In genomic region chr2:45781464-45781811, GRCh38 we compare ENCODE assay signal across 18 cellular contexts.
DNase-seq lines count a peak whose midpoint lies in the region; ATAC-seq, FAIRE-seq and TF ChIP-seq lines count a peak whose summit lies in the region.
"Had no signal": no experiment of that assay in that cellular context is flagged by ENCODE, and none has a peak within 500 bp of the region (broad histone marks: within the 10 kb centered on the region; RNA-seq: fewer than 3 reads in every experiment).

No MANE protein-coding gene starts in this region.

- H3K27me3 ChIP-seq in neural progenitor cell = no peaks in the 10 kb centered on the region

- H4K20me1 ChIP-seq in neural progenitor cell (ENCODE audit: low read depth) = no peaks in the 10 kb centered on the region

- no peak overlapping the region for H3K4me3 Mint-ChIP-seq in stimulated activated memory B cell treated with anti-CD40 and anti-IgM and Interleukin-4, amounts not matched to agents 10 μg/mL and 1 μg/mL and 100 μg/mL, for 72 hours
- H3K4me3 Mint-ChIP-seq in neural progenitor cell = no peak overlapping the region

- no peak for TF ChIP-seq CTCF in neural progenitor cell (IDR thresholded peaks at IDR 0.05)

- no peaks in the 10 kb centered on the region for H3F3A ChIP-seq in neural progenitor cell (ENCODE audit: low read depth)

- H3K9ac ChIP-seq in neural progenitor cell = no peak overlapping the region

- no peak overlapping the region for H3K27ac ChIP-seq in neural progenitor cell

- H3K4me3 ChIP-seq in neural progenitor cell = no peak overlapping the region

- H3K27ac Mint-ChIP-seq in stimulated activated memory B cell treated with anti-CD40 and anti-IgM and Interleukin-4, amounts not matched to agents 10 μg/mL and 1 μg/mL and 100 μg/mL, for 72 hours = peak overlapping the region; percentile 9
- no peak overlapping the region for H3K27ac Mint-ChIP-seq in neural progenitor cell

- H2AFZ ChIP-seq in neural progenitor cell (replicated peaks) = no peak overlapping the region

- DNase-seq in GM18507 (ENCODE audit: extremely low spot score, insufficient read length, low read depth) = peak; percentile 9
- DNase-seq in neural progenitor cell (ENCODE audit: low spot score) = no peak
- DNase-seq in NCI-H1930 (lab: John Stamatoyannopoulos, UW) = no peak
- no peak for DNase-seq in dermis blood vessel endothelial cell
- DNase-seq: DND-41, HCEC 1CT, KBM-7, NCI-H1436 treated with DMSO at 0.1 percent for 48 hours, NCI-H2081, NCI-H748 treated with DMSO at 0.1 percent for 48 hours, RPMI8226, T-helper 2 cell had no signal

- H3K36me3 ChIP-seq in neural progenitor cell = no peaks in the 10 kb centered on the region

- peaks cover 58% of the 10 kb centered on the region for H3K4me1 Mint-ChIP-seq in stimulated activated memory B cell treated with anti-CD40 and anti-IgM and Interleukin-4, amounts not matched to agents 10 μg/mL and 1 μg/mL and 100 μg/mL, for 72 hours
- H3K4me1 Mint-ChIP-seq in neural progenitor cell = peaks cover 18% of the 10 kb centered on the region

- FAIRE-seq in GM18507 (lab: Jason Lieb, UNC) = no peak
- FAIRE-seq: G401.6, TTC549 had no signal

- peaks cover 7% of the 10 kb centered on the region for H3K4me1 ChIP-seq in neural progenitor cell

- H3K9me3 ChIP-seq in neural progenitor cell (ENCODE audit: low read depth) = no peaks in the 10 kb centered on the region

- H3K4me2 ChIP-seq in neural progenitor cell = no peak overlapping the region

- no peaks in the 10 kb centered on the region for H3K9me3 Mint-ChIP-seq in stimulated activated memory B cell treated with anti-CD40 and anti-IgM and Interleukin-4, amounts not matched to agents 10 μg/mL and 1 μg/mL and 100 μg/mL, for 72 hours
- no peaks in the 10 kb centered on the region for H3K9me3 Mint-ChIP-seq in neural progenitor cell

- ATAC-seq in GM21529 (IDR thresholded peaks at IDR 0.05; ENCODE audit: unreplicated experiment) (peak; percentile 20), HG03432 (IDR thresholded peaks at IDR 0.05; ENCODE audit: unreplicated experiment) (peak; percentile 29), HG03457 (IDR thresholded peaks at IDR 0.05; ENCODE audit: unreplicated experiment) (no peak)
- no peak for ATAC-seq in stimulated activated memory B cell treated with anti-CD40 and anti-IgM and Interleukin-4, amounts not matched to agents 10 μg/mL and 1 μg/mL and 100 μg/mL, for 72 hours

- H3K27me3 Mint-ChIP-seq in stimulated activated memory B cell treated with anti-CD40 and anti-IgM and Interleukin-4, amounts not matched to agents 10 μg/mL and 1 μg/mL and 100 μg/mL, for 72 hours = no peaks in the 10 kb centered on the region
- H3K27me3 Mint-ChIP-seq in neural progenitor cell (ENCODE audit: insufficient read depth, low read depth) = peaks cover 2% of the 10 kb centered on the region

- no peaks in the 10 kb centered on the region for H3K79me2 ChIP-seq in neural progenitor cell (ENCODE audit: low read depth)

- H3K36me3 Mint-ChIP-seq in stimulated activated memory B cell treated with anti-CD40 and anti-IgM and Interleukin-4, amounts not matched to agents 10 μg/mL and 1 μg/mL and 100 μg/mL, for 72 hours = peaks cover 11% of the 10 kb centered on the region
- H3K36me3 Mint-ChIP-seq in neural progenitor cell = no peaks in the 10 kb centered on the region

Comparison
In these comparisons a context has a peak if more than half of its experiments do, and no peak if none do; other contexts are left out.
1. ATAC-seq: peak in GM21529 (single experiment) and HG03432 (single experiment); none in stimulated activated memory B cell treated with anti-CD40 and anti-IgM and Interleukin-4, amounts not matched to agents 10 μg/mL and 1 μg/mL and 100 μg/mL, for 72 hours (single experiment) and HG03457 (single experiment).